ENCODE assay signal across 9 cellular contexts in genomic region chr4:1981251-1982055, GRCh38. TPM values are rescaled to one million over a fixed set of nuclear protein-coding genes. Genes with fewer than 3 reads are reported as not detected.
DNase-seq lines count a peak whose midpoint lies in the region; ATAC-seq and TF ChIP-seq lines count a peak whose summit lies in the region.
"Had no signal": no experiment of that assay in that cellular context is flagged by ENCODE, and none has a peak within 500 bp of the region (broad histone marks: within the 10 kb centered on the region; RNA-seq: fewer than 3 reads in every experiment).

No MANE protein-coding gene starts in this region.

- POLR2A ChIA-PET in activated CD4-positive, alpha-beta T cell treated with anti-CD3 and anti-CD28 coated beads, Interleukin-2, amount 10 ng/mL, durations not matched to agents 7 days and 5 days (lab: Charles Lee): no interaction called here

- ATAC-seq in GM21447 (IDR thresholded peaks at IDR 0.05; ENCODE audit: unreplicated experiment) (no peak), GM18519 (IDR thresholded peaks at IDR 0.05; ENCODE audit: low FRiP score, unreplicated experiment) (no peak)

- CTCF ChIA-PET in activated CD4-positive, alpha-beta T cell treated with anti-CD3 and anti-CD28 coated beads, Interleukin-2, amount 10 ng/mL, durations not matched to agents 7 days and 5 days (lab: Charles Lee): interaction anchor here (0.6 kb wide), 1 partner anchor 45 kb away, joined by 3 read pairs; no protein-coding TSS in a partner anchor

- DNase-seq in activated CD4-positive, alpha-beta T cell treated with anti-CD3 and anti-CD28 coated beads, Interleukin-2, amount 10 ng/mL, durations not matched to agents 7 days and 5 days: no peak
- no peak for DNase-seq in activated CD4-positive, alpha-beta T cell treated with anti-CD3 and anti-CD28 coated beads for 1 hour
- DNase-seq in MV-4-11 (lab: John Stamatoyannopoulos, UW) (peak; percentile 26), dermis blood vessel endothelial cell (peak; percentile 33), progenitor cell of endocrine pancreas (ENCODE audit: low spot score, unreplicated experiment) (no peak), NOMO-1 treated with DMSO at 0.1 percent for 48 hours (lab: John Stamatoyannopoulos, UW; ENCODE audit: unreplicated experiment) (no peak)
- DNase-seq: COR-L47 had no signal

- peak overlapping the region; percentile 6 for H3K27ac Mint-ChIP-seq in activated CD4-positive, alpha-beta T cell treated with anti-CD3 and anti-CD28 coated beads, Interleukin-2, amount 10 ng/mL, durations not matched to agents 7 days and 5 days
- H3K27ac Mint-ChIP-seq in progenitor cell of endocrine pancreas: peak overlapping the region; percentile 22

- no peaks in the 10 kb centered on the region for H3K27me3 Mint-ChIP-seq in activated CD4-positive, alpha-beta T cell treated with anti-CD3 and anti-CD28 coated beads, Interleukin-2, amount 10 ng/mL, durations not matched to agents 7 days and 5 days
- no peaks in the 10 kb centered on the region for H3K27me3 Mint-ChIP-seq in progenitor cell of endocrine pancreas

- H3K9me3 Mint-ChIP-seq in activated CD4-positive, alpha-beta T cell treated with anti-CD3 and anti-CD28 coated beads, Interleukin-2, amount 10 ng/mL, durations not matched to agents 7 days and 5 days: no peaks in the 10 kb centered on the region
- H3K9me3 Mint-ChIP-seq in progenitor cell of endocrine pancreas (ENCODE audit: low read depth): no peaks in the 10 kb centered on the region

- H3K4me1 Mint-ChIP-seq in activated CD4-positive, alpha-beta T cell treated with anti-CD3 and anti-CD28 coated beads, Interleukin-2, amount 10 ng/mL, durations not matched to agents 7 days and 5 days: peaks cover 2% of the 10 kb centered on the region
- H3K4me1 Mint-ChIP-seq in progenitor cell of endocrine pancreas (ENCODE audit: low read depth): no peaks in the 10 kb centered on the region

- peaks cover 40% of the 10 kb centered on the region for H3K36me3 Mint-ChIP-seq in activated CD4-positive, alpha-beta T cell treated with anti-CD3 and anti-CD28 coated beads, Interleukin-2, amount 10 ng/mL, durations not matched to agents 7 days and 5 days (ENCODE audit: low read depth)
- H3K36me3 Mint-ChIP-seq in progenitor cell of endocrine pancreas (ENCODE audit: insufficient read depth): peaks cover 28% of the 10 kb centered on the region

- no peak for TF ChIP-seq CTCF in progenitor cell of endocrine pancreas (IDR thresholded peaks at IDR 0.05; ENCODE audit: unreplicated experiment)

- H3K4me3 Mint-ChIP-seq in activated CD4-positive, alpha-beta T cell treated with anti-CD3 and anti-CD28 coated beads, Interleukin-2, amount 10 ng/mL, durations not matched to agents 7 days and 5 days: no peak overlapping the region
- H3K4me3 Mint-ChIP-seq in progenitor cell of endocrine pancreas (ENCODE audit: low read depth): no peak overlapping the region

RNA-seq across cellular contexts. Expression of gene NELFA, which starts 27.3 kb away (rescaled TPM):
- total RNA-seq in activated CD4-positive, alpha-beta T cell treated with anti-CD3 and anti-CD28 coated beads, Interleukin-2, amount 10 ng/mL, durations not matched to agents 7 days and 5 days: 10 to 100 TPM; 34.7 to 36.2 TPM
- total RNA-seq in dermis blood vessel endothelial cell (13.8 and 17.0 TPM in 2 replicates), progenitor cell of endocrine pancreas (52.5 and 54.2 TPM in 2 replicates)

Comparison
In these comparisons a context has a peak if more than half of its experiments do, and no peak if none do; other contexts are left out.
1. DNase-seq: peak in MV-4-11 (single experiment) and dermis blood vessel endothelial cell (single experiment); none in activated CD4-positive, alpha-beta T cell treated with anti-CD3 and anti-CD28 coated beads, Interleukin-2, amount 10 ng/mL, durations not matched to agents 7 days and 5 days (single experiment), activated CD4-positive, alpha-beta T cell treated with anti-CD3 and anti-CD28 coated beads for 1 hour (single experiment), progenitor cell of endocrine pancreas (single experiment) and NOMO-1 treated with DMSO at 0.1 percent for 48 hours (single experiment).